31 cellular contexts compared by ENCODE assay signal in genomic region chr6:148711833-148712653, GRCh38. TPM values are rescaled to one million over a fixed set of nuclear protein-coding genes. Genes with fewer than 3 reads are reported as not detected.
DNase-seq lines count a peak whose midpoint lies in the region; ATAC-seq and TF ChIP-seq lines count a peak whose summit lies in the region.
"Had no signal": no experiment of that assay in that cellular context is flagged by ENCODE, and none has a peak within 500 bp of the region (broad histone marks: within the 10 kb centered on the region; RNA-seq: fewer than 3 reads in every experiment).

No MANE protein-coding gene starts in this region.

- H3K4me3 ChIP-seq in AG10803 (ENCODE audit: low read length), result no peak overlapping the region
- no peak overlapping the region for H3K4me3 ChIP-seq in fibroblast of the aortic adventitia (ENCODE audit: low read depth, low read length)
- H3K4me3 ChIP-seq in adrenal gland, result no peak overlapping the region
- H3K4me3 ChIP-seq: PC-9, skin epidermis, suprapubic skin had no signal

- ATAC-seq in GM21619 (IDR thresholded peaks at IDR 0.05; ENCODE audit: unreplicated experiment), result no peak
- ATAC-seq: left lobe of liver, Right ventricle myocardium inferior, T-helper 17 cell had no signal

- no peaks in the 10 kb centered on the region for H3K36me3 ChIP-seq in adrenal gland (replicated peaks in 1 of 2)
- H3K36me3 ChIP-seq: suprapubic skin had no signal

- TF ChIP-seq POLR2A in adrenal gland (IDR thresholded peaks at IDR 0.05), result no peak

- no peak for TF ChIP-seq CTCF in AG10803 (conservative IDR thresholded peaks at IDR 0.05; ENCODE audit: low read length)
- no peak for TF ChIP-seq CTCF in fibroblast of the aortic adventitia (IDR thresholded peaks at IDR 0.05; ENCODE audit: insufficient read depth, low read length)
- no peak for TF ChIP-seq CTCF in adrenal gland (IDR thresholded peaks at IDR 0.05)

- H3K9me3 ChIP-seq in adrenal gland (replicated peaks in 1 of 3), result no peaks in the 10 kb centered on the region
- H3K9me3 ChIP-seq: suprapubic skin had no signal

- H3K9me3 Mint-ChIP-seq in activated T-helper 2 cell treated with anti-CD3 and anti-CD28 coated beads, Interferon-gamma antibody, Interleukin-2, Interleukin-4, amounts not matched to agents 10 μg/mL and 5 μg/mL and 100 μg/mL, durations not matched to agents 14 hours and 24 hours and 36 hours, result peaks cover 25% of the 10 kb centered on the region

- peak overlapping the region; percentile 60 for H3K27ac Mint-ChIP-seq in activated T-helper 2 cell treated with anti-CD3 and anti-CD28 coated beads, Interferon-gamma antibody, Interleukin-2, Interleukin-4, amounts not matched to agents 10 μg/mL and 5 μg/mL and 100 μg/mL, durations not matched to agents 14 hours and 24 hours and 36 hours
- H3K27ac Mint-ChIP-seq: activated naive CD4-positive, alpha-beta T cell treated with anti-CD3 and anti-CD28 coated beads for 36 hours; brain; CD14-positive monocyte; T-helper 17 cell had no signal

- H3K4me1 ChIP-seq in adrenal gland (replicated peaks in 1 of 2), result no peaks in the 10 kb centered on the region
- H3K4me1 ChIP-seq: Caco-2, parathyroid adenoma had no signal

- H3K27me3 ChIP-seq in adrenal gland, result no peaks in the 10 kb centered on the region
- H3K27me3 ChIP-seq: suprapubic skin had no signal

- peaks cover 2% of the 10 kb centered on the region for H3K27me3 Mint-ChIP-seq in activated T-helper 2 cell treated with anti-CD3 and anti-CD28 coated beads, Interferon-gamma antibody, Interleukin-2, Interleukin-4, amounts not matched to agents 10 μg/mL and 5 μg/mL and 100 μg/mL, durations not matched to agents 14 hours and 24 hours and 36 hours (ENCODE audit: low read depth)

- no peak overlapping the region for H3K27ac ChIP-seq in adrenal gland
- H3K27ac ChIP-seq: HL-60, parathyroid adenoma, PC-9, skin epidermis, suprapubic skin had no signal

- peaks cover 10% of the 10 kb centered on the region for H3K4me1 Mint-ChIP-seq in activated T-helper 2 cell treated with anti-CD3 and anti-CD28 coated beads, Interferon-gamma antibody, Interleukin-2, Interleukin-4, amounts not matched to agents 10 μg/mL and 5 μg/mL and 100 μg/mL, durations not matched to agents 14 hours and 24 hours and 36 hours (ENCODE audit: low read depth)
- H3K4me1 Mint-ChIP-seq: CD14-positive monocyte, T-helper 17 cell had no signal

- 71 to 82% (median 74%) methylated on average over 5 of the region's 5 CpGs for WGBS in adrenal gland, 4 donors

- H3K36me3 Mint-ChIP-seq in activated T-helper 2 cell treated with anti-CD3 and anti-CD28 coated beads, Interferon-gamma antibody, Interleukin-2, Interleukin-4, amounts not matched to agents 10 μg/mL and 5 μg/mL and 100 μg/mL, durations not matched to agents 14 hours and 24 hours and 36 hours (ENCODE audit: low read depth), result peaks cover 3% of the 10 kb centered on the region
- H3K36me3 Mint-ChIP-seq: brain, CD14-positive monocyte had no signal

- no peak overlapping the region for H3K4me3 Mint-ChIP-seq in activated T-helper 2 cell treated with anti-CD3 and anti-CD28 coated beads, Interferon-gamma antibody, Interleukin-2, Interleukin-4, amounts not matched to agents 10 μg/mL and 5 μg/mL and 100 μg/mL, durations not matched to agents 14 hours and 24 hours and 36 hours (ENCODE audit: low read depth)
- H3K4me3 Mint-ChIP-seq: activated naive CD4-positive, alpha-beta T cell treated with anti-CD3 and anti-CD28 coated beads for 36 hours; activated T-cell treated with anti-CD3 and anti-CD28 coated beads, Interleukin-2, amount 50 U/mL, for 4 hours; brain; CD14-positive monocyte; T-helper 17 cell had no signal

- peak; percentile 37 for DNase-seq in AG10803 (ENCODE audit: low read depth)
- DNase-seq in EH (ENCODE audit: low read depth), result peak; percentile 47
- no peak for DNase-seq in activated T-helper 2 cell treated with anti-CD3 and anti-CD28 coated beads, Interferon-gamma antibody, Interleukin-2, Interleukin-4, amounts not matched to agents 10 μg/mL and 5 μg/mL and 100 μg/mL, durations not matched to agents 14 hours and 24 hours and 36 hours (ENCODE audit: low spot score)
- peak; percentile 31 for DNase-seq in fibroblast of the aortic adventitia (ENCODE audit: low read depth)
- DNase-seq in NCI-H524 (lab: John Stamatoyannopoulos, UW), result no peak
- no peak for DNase-seq in adrenal gland
- no peak for DNase-seq in NCI-H446 (lab: John Stamatoyannopoulos, UW)
- DNase-seq: activated CD4-positive, CD25-positive, alpha-beta regulatory T cell; activated CD8-positive, alpha-beta memory T cell treated with anti-CD3 and anti-CD28 coated beads for 24 hours; activated naive CD4-positive, alpha-beta T cell treated with anti-CD3 and anti-CD28 coated beads for 36 hours; activated T-cell treated with anti-CD3 and anti-CD28 coated beads, Interleukin-2, amount 50 U/mL, for 4 hours; Caco-2; GF-D8; glutamatergic neuron; mesendoderm; NCI-H1417 treated with DMSO at 0.1 percent for 48 hours; NCI-H2029 treated with DMSO at 0.1 percent for 48 hours; NCI-H526 treated with DMSO at 0.1 percent for 48 hours; PC-9; retina; stimulated activated naive CD4-positive, alpha-beta T cell treated with Interleukin-2 at 50 U/mL for 16 hours; T-helper 17 cell had no signal

- intact Hi-C loops in activated T-helper 2 cell treated with anti-CD3 and anti-CD28 coated beads, Interferon-gamma antibody, Interleukin-2, Interleukin-4, amounts not matched to agents 10 μg/mL and 5 μg/mL and 100 μg/mL, durations not matched to agents 14 hours and 24 hours and 36 hours (cut with micrococcal nuclease), result loop anchor here (1.0 kb wide), 1 partner anchor 46 kb away; no protein-coding TSS in a partner anchor
- intact Hi-C loops in adrenal gland (cut with DNase I), result no loop called here

RNA-seq across cellular contexts. Expression of gene UST, which starts 34.8 kb away (rescaled TPM):
- total RNA-seq in activated T-helper 2 cell treated with anti-CD3 and anti-CD28 coated beads, Interferon-gamma antibody, Interleukin-2, Interleukin-4, amounts not matched to agents 10 μg/mL and 5 μg/mL and 100 μg/mL, durations not matched to agents 14 hours and 24 hours and 36 hours, result 0.92 and 1.3 TPM in 2 replicates
- 27.1 and 36.1 TPM in 2 replicates for total RNA-seq in fibroblast of the aortic adventitia (ENCODE audit: low replicate concordance)
- 10 to 100 TPM; 11.4 to 33.8 (median 19.0) TPM for total RNA-seq in adrenal gland
- polyA plus RNA-seq in adrenal gland, result 10 to 100 TPM in 1 of 3 donors, 1 to 10 TPM in 2; 5.9 to 17.2 (median 9.7) TPM
- total RNA-seq: Caco-2 had no signal

Comparison
In these comparisons a context has a peak if more than half of its experiments do, and no peak if none do; other contexts are left out.
1. DNase-seq: peak in AG10803 (single experiment), EH (single experiment) and fibroblast of the aortic adventitia (single experiment); none in activated T-helper 2 cell treated with anti-CD3 and anti-CD28 coated beads, Interferon-gamma antibody, Interleukin-2, Interleukin-4, amounts not matched to agents 10 μg/mL and 5 μg/mL and 100 μg/mL, durations not matched to agents 14 hours and 24 hours and 36 hours (single experiment), NCI-H524 (0 of 2), adrenal gland (0 of 7) and NCI-H446 (0 of 2).